8 cellular contexts compared by ENCODE assay signal in genomic region chr17:81400154-81400938, GRCh38. TPM values are rescaled to one million over a fixed set of nuclear protein-coding genes. Genes with fewer than 3 reads are reported as not detected.
A peak's percentile ranks its signal among the peaks of the same experiment; 100 is the strongest.
DNase-seq lines count a peak whose midpoint lies in the region; ATAC-seq, FAIRE-seq and TF ChIP-seq lines count a peak whose summit lies in the region.

No MANE protein-coding gene starts in this region.

- TF ChIP-seq CTCF in dorsolateral prefrontal cortex (IDR thresholded peaks at IDR 0.05 in 54 of 56, conservative IDR thresholded peaks at IDR 0.05 in 2 of 56; ENCODE audit: low read depth in 1 of 56, partially characterized antibody in 56 of 56) (peak in 4 of 56 donors; percentile 5 to 27 (median 14)), tibial nerve (IDR thresholded peaks at IDR 0.05) (peak in 1 of 5 experiments; percentile 10)

- TF ChIP-seq POLR2A in tibial nerve (IDR thresholded peaks at IDR 0.05): no peak

- no peak overlapping the region for H3K27ac Mint-ChIP-seq in memory B cell

- 2 to 3% methylated on average over 53 to 62 of the region's 65 CpGs for WGBS in tibial nerve, 2 donors

- peak overlapping the region; percentile 45 to 91 (median 75) for H3K4me3 ChIP-seq in dorsolateral prefrontal cortex
- peak overlapping the region; percentile 56 to 89 (median 78) for H3K4me3 ChIP-seq in tibial nerve

- intact Hi-C loops in dorsolateral prefrontal cortex (cut with DNase I): loop anchor here (2.0 to 5.0 kb wide), 2 partner anchors 18 to 82 kb away; no protein-coding TSS in a partner anchor

- H3K27ac ChIP-seq in dorsolateral prefrontal cortex (peak overlapping the region; percentile 47 to 100 (median 97)), tibial nerve (peak overlapping the region; percentile 90 to 99 (median 94))

- H3K4me1 ChIP-seq in tibial nerve: peaks cover 0 to 59% (median 46%) of the 10 kb centered on the region in 4 donors

- DNase-seq in ELR (ENCODE audit: low read depth): peak; percentile 74
- peak; percentile 65 for DNase-seq in NCI-H82 treated with DMSO at 0.1 percent for 48 hours (lab: John Stamatoyannopoulos, UW; ENCODE audit: unreplicated experiment)
- peak in 3 of 10 donors; percentile 63 to 67 (median 66) for DNase-seq in dorsolateral prefrontal cortex
- DNase-seq in memory B cell (ENCODE audit: low spot score in 2 of 2): no peak
- no peak for DNase-seq in tibial nerve (ENCODE audit: low spot score in 2 of 2)
- DNase-seq in DMS153 (lab: John Stamatoyannopoulos, UW): no peak
- no peak for DNase-seq in globus pallidus (ENCODE audit: low spot score)
- DNase-seq in HTR-8/SVneo (ENCODE audit: insufficient read length, low spot score): no peak

- no peaks in the 10 kb centered on the region for H3K9me3 Mint-ChIP-seq in memory B cell

- peaks cover 18% of the 10 kb centered on the region for H3K27me3 Mint-ChIP-seq in memory B cell

- peak overlapping the region; percentile 75 for H3K4me3 Mint-ChIP-seq in memory B cell

- FAIRE-seq in HTR-8/SVneo (lab: Jason Lieb, UNC): no peak

- H3K36me3 Mint-ChIP-seq in memory B cell: peaks cover 2% of the 10 kb centered on the region

- H3K4me1 Mint-ChIP-seq in memory B cell: peaks cover 8% of the 10 kb centered on the region

- TF ChIP-seq EP300 in tibial nerve (IDR thresholded peaks at IDR 0.05): peak in 1 of 2 donors; percentile 47

- no peaks in the 10 kb centered on the region for H3K36me3 ChIP-seq in tibial nerve

- H3K27me3 ChIP-seq in dorsolateral prefrontal cortex (no peaks in the 10 kb centered on the region), tibial nerve (no peaks in the 10 kb centered on the region)

- no peaks in the 10 kb centered on the region for H3K9me3 ChIP-seq in tibial nerve

- no peak for ATAC-seq in memory B cell (ENCODE audit: low read depth)

RNA-seq across cellular contexts. Expression of gene BAHCC1, which starts 5.1 kb away (rescaled TPM):
- 10 to 100 TPM; 25.1 to 66.1 (median 38.0) TPM for total RNA-seq in dorsolateral prefrontal cortex
- total RNA-seq in tibial nerve: 10 to 100 TPM; 15.1 to 38.7 (median 27.4) TPM

Comparison
In these comparisons a context has a peak if more than half of its experiments do, and no peak if none do; other contexts are left out.
1. DNase-seq: peak in ELR (single experiment) and NCI-H82 treated with DMSO at 0.1 percent for 48 hours (single experiment); none in memory B cell (0 of 2), tibial nerve (0 of 2), DMS153 (single experiment), globus pallidus (single experiment) and HTR-8/SVneo (single experiment).